2 cellular contexts compared by ENCODE assay signal in genomic region chr17:33602981-33603380, GRCh38.
TF ChIP-seq lines count a peak whose summit lies in the region.

No MANE protein-coding gene starts in this region.

TF ChIP-seq in SK-N-SH, 30 proteins besides CTCF, POLR2A, EP300 and RAD21 (continued from another document):
- no peak for TF ChIP-seq USF1 (IDR thresholded peaks at IDR 0.05; ENCODE audit: borderline replicate concordance, low read depth)
- TF ChIP-seq REST (IDR thresholded peaks at IDR 0.05; ENCODE audit: low read depth, low read length): no peak

TF ChIP-seq in SK-N-SH treated with all-trans-retinoic acid at 6 μM for 48 hours, 23 proteins besides CTCF, POLR2A, EP300 and RAD21 (continued from another document):
- TF ChIP-seq PATZ1 (CRISPR knock-in tag; IDR thresholded peaks at IDR 0.05; ENCODE audit: borderline replicate concordance) (no peak), ZNF565 (CRISPR knock-in tag; conservative IDR thresholded peaks at IDR 0.05; ENCODE audit: low read depth) (no peak), ZFP3 (CRISPR knock-in tag; IDR thresholded peaks at IDR 0.05) (no peak), OSR1 (CRISPR knock-in tag; IDR thresholded peaks at IDR 0.05) (no peak), TOX (CRISPR knock-in tag; IDR thresholded peaks at IDR 0.05; ENCODE audit: borderline replicate concordance) (no peak), SNAI2 (CRISPR knock-in tag; IDR thresholded peaks at IDR 0.05) (no peak), ESRRG (CRISPR knock-in tag; IDR thresholded peaks at IDR 0.05) (no peak)
